ENCODE assay signal across 8 cellular contexts in genomic region chr20:33489495-33490022, GRCh38. TPM values are rescaled to one million over a fixed set of nuclear protein-coding genes. Genes with fewer than 3 reads are reported as not detected.
A peak's percentile ranks its signal among the peaks of the same experiment; 100 is the strongest.
DNase-seq lines count a peak whose midpoint lies in the region; ATAC-seq and TF ChIP-seq lines count a peak whose summit lies in the region.

No MANE protein-coding gene starts in this region.

- peaks cover 7% of the 10 kb centered on the region for H3K4me1 Mint-ChIP-seq in T-helper 17 cell

- H3K27ac ChIP-seq in ascending aorta (peak overlapping the region; percentile 91 to 96), right cardiac atrium (ENCODE audit: low read length) (peak overlapping the region; percentile 83), uterus (peak overlapping the region; percentile 86 to 89)

- H3K4me3 ChIP-seq in ascending aorta (peak overlapping the region; percentile 65 to 91), right cardiac atrium (ENCODE audit: low read length) (peak overlapping the region; percentile 72), uterus (peak overlapping the region; percentile 34 to 40)

- no peak for TF ChIP-seq CTCF in ascending aorta (IDR thresholded peaks at IDR 0.05)
- no peak for TF ChIP-seq CTCF in uterus (IDR thresholded peaks at IDR 0.05)

- H3K9me3 ChIP-seq in T-helper 17 cell (ENCODE audit: control insufficient read depth, low read length, poor library complexity, severe bottlenecking) (no peaks in the 10 kb centered on the region), ascending aorta (no peaks in the 10 kb centered on the region), right cardiac atrium (ENCODE audit: control insufficient read depth, low read length) (no peaks in the 10 kb centered on the region), uterus (no peaks in the 10 kb centered on the region)

- H3K27ac Mint-ChIP-seq in T-helper 17 cell, result peak overlapping the region; percentile 66

- H3K27me3 ChIP-seq in ascending aorta, result no peaks in the 10 kb centered on the region
- H3K27me3 ChIP-seq in right cardiac atrium (ENCODE audit: control insufficient read depth, insufficient read depth), result no peaks in the 10 kb centered on the region
- no peaks in the 10 kb centered on the region for H3K27me3 ChIP-seq in uterus

- H3K36me3 ChIP-seq in ascending aorta (no peaks in the 10 kb centered on the region), uterus (no peaks in the 10 kb centered on the region)

- peak; percentile 89 to 95 for TF ChIP-seq POLR2A in uterus (IDR thresholded peaks at IDR 0.05)

- intact Hi-C loops in ascending aorta (cut with DNase I), result loop anchor here (2.0 to 5.0 kb wide), 6 partner anchors 47 to 243 kb away; partner anchors contain the start of genes CDK5RAP1, SNTA1 and ZNF341
- intact Hi-C loops in right cardiac atrium (cut with DNase I), result no loop called here
- intact Hi-C loops in uterus (cut with DNase I; ENCODE audit: low total_unique reads), result no loop called here

- H3K27me3 Mint-ChIP-seq in T-helper 17 cell, result no peaks in the 10 kb centered on the region

- ATAC-seq in GM18499 (IDR thresholded peaks at IDR 0.05; ENCODE audit: insufficient read depth, unreplicated experiment) (peak; percentile 73), HG02938 (IDR thresholded peaks at IDR 0.05; ENCODE audit: unreplicated experiment) (peak; percentile 90), T-helper 17 cell (peak; percentile 96), right cardiac atrium (peak; percentile 99)

- H3K4me3 Mint-ChIP-seq in T-helper 17 cell, result peak overlapping the region; percentile 91

- H3K4me1 ChIP-seq in ascending aorta (peaks cover 0 to 18% of the 10 kb centered on the region in 2 donors), right cardiac atrium (ENCODE audit: control insufficient read depth, insufficient read depth, low read length) (no peaks in the 10 kb centered on the region), uterus (no peaks in the 10 kb centered on the region)

- H3K36me3 Mint-ChIP-seq in T-helper 17 cell (ENCODE audit: low read depth), result no peaks in the 10 kb centered on the region

- 3% methylated on average over 36 of the region's 36 CpGs for WGBS in right cardiac atrium

- DNase-seq in NCI-H1694 treated with DMSO at 0.1 percent for 48 hours (lab: John Stamatoyannopoulos, UW), result peak; percentile 72
- peak; percentile 99 for DNase-seq in T-helper 17 cell
- peak; percentile 95 to 100 for DNase-seq in ascending aorta (ENCODE audit: low spot score in 2 of 2)
- peak; percentile 99 to 100 (median 100) for DNase-seq in right cardiac atrium
- DNase-seq in pulmonary artery endothelial cell (ENCODE audit: low read depth, low spot score), result peak; percentile 91
- DNase-seq in uterus, result peak; percentile 99 to 100

RNA-seq across cellular contexts. Expression of gene CBFA2T2, which starts 0.3 kb away (rescaled TPM):
- total RNA-seq in T-helper 17 cell, result 10 to 100 TPM; 26.6 to 29.5 TPM
- 22.4 TPM for total RNA-seq in ascending aorta
- 10 to 100 TPM; 11.9 to 13.9 (median 12.8) TPM for total RNA-seq in right cardiac atrium
- polyA plus RNA-seq in right cardiac atrium, result 5.6 TPM
- 3.0 and 4.0 TPM in 2 replicates for total RNA-seq in pulmonary artery endothelial cell
- total RNA-seq in uterus, result 10 to 100 TPM; 13.6 to 32.4 (median 24.3) TPM

RNA-seq across cellular contexts. Expression of gene SNTA1, which starts 46.0 kb away (rescaled TPM):
- total RNA-seq in T-helper 17 cell (1 to 10 TPM; 5.6 to 6.6 TPM), ascending aorta (108 TPM), right cardiac atrium (100 to 1,000 TPM; 160 to 207 (median 170) TPM), pulmonary artery endothelial cell (5.1 and 9.5 TPM in 2 replicates), uterus (10 to 100 TPM; 12.3 to 27.6 (median 20.6) TPM)
- 221 TPM for polyA plus RNA-seq in right cardiac atrium

Comparison
In these comparisons a context has a peak if more than half of its experiments do, and no peak if none do; other contexts are left out.
1. Peak in every context shown above with its lines: DNase-seq, ATAC-seq, H3K4me3 ChIP-seq and H3K27ac ChIP-seq.